In the genomic region with DNA sequence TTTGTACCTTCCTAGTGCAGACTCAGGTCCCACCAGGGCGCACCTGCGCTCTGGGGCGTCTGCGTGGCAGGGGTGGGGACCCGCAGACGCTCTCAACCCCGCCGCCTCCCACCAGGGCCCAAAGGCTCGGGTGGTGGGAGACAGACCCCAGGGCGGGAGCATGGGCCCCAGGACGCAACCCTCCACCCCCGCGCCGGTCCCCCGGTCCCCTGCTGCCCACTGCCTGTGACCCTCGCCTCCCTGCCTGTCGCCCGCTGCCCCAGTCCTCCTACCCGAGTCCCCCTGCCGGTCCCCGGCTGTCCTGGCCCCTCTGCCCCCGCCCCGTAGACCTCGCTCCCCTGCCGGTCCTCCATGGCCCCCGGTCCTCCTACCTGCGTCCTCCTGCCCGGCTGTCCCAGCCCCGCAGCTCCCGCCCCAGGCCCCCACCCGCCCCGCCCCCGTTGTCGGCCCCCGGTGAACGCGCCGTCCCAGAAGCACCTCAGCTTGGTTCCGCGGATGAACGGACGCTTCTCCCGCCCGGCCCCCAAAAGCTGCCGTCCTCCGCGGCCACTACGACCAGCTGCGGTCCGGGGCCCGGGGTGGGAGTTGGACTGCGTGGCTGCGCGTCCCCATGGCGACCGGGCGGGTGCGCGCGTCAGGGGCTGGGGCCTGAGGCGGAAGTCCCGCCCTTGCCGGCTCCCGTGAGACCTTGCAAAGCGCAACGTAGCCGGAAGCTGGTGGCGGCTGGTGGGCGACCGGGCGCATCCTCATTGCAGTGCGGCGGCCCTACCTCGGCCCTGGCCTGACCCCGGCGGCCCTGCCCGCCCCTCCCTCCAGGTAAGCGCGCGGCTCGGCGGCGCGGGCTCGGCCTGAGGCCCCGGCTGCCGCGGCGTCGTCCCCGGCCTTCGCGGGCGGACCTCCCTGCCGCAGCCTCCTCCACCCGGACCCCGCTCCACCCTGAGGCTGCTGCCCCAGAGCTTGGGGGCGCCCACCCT, we compare ENCODE assay signal across 1 cellular context.
TF ChIP-seq lines count a peak whose summit lies in the region.

Gene ARFGAP1 (plus strand): TSS at position 709 of the 974 bp plus-strand sequence. CDS start 2,768 bp downstream, outside the sequence.

TF ChIP-seq in HepG2, 621 proteins besides CTCF, POLR2A, EP300 and RAD21 (continued from another document and continues in another):
- TF ChIP-seq ARID4A (CRISPR knock-in tag; IDR thresholded peaks at IDR 0.05; ENCODE audit: borderline replicate concordance) (peak; percentile 99), ZSCAN31 (CRISPR knock-in tag; IDR thresholded peaks at IDR 0.05; ENCODE audit: low read depth) (peak; percentile 83), KAT8 (CRISPR knock-in tag; IDR thresholded peaks at IDR 0.05) (peak; percentile 94), SALL2 (CRISPR knock-in tag; IDR thresholded peaks at IDR 0.05) (peak; percentile 98), ZSCAN9 (CRISPR knock-in tag; IDR thresholded peaks at IDR 0.05; ENCODE audit: borderline replicate concordance) (peak; percentile 82; the same call in 1 of the 2 replicates), KDM2A (CRISPR knock-in tag; IDR thresholded peaks at IDR 0.05; ENCODE audit: borderline replicate concordance, low read depth) (peak; percentile 81), THYN1 (CRISPR knock-in tag; IDR thresholded peaks at IDR 0.05; ENCODE audit: borderline replicate concordance, low read depth) (no peak), ZBTB49 (CRISPR knock-in tag; IDR thresholded peaks at IDR 0.05; ENCODE audit: borderline replicate concordance) (peak; percentile 68; the same call in 1 of the 2 replicates), ZBTB14 (CRISPR knock-in tag; IDR thresholded peaks at IDR 0.05) (peak; percentile 97), FOXP1 (IDR thresholded peaks at IDR 0.05) (no peak), FOXP1 (CRISPR knock-in tag; IDR thresholded peaks at IDR 0.05) (no peak), ZNF883 (CRISPR knock-in tag; IDR thresholded peaks at IDR 0.05; ENCODE audit: not compliant biosample characterization) (peak; percentile 15), ZNF839 (CRISPR knock-in tag; IDR thresholded peaks at IDR 0.05; ENCODE audit: borderline replicate concordance) (no peak), RFXANK (CRISPR knock-in tag; IDR thresholded peaks at IDR 0.05) (no peak), THAP9 (CRISPR knock-in tag; IDR thresholded peaks at IDR 0.05; ENCODE audit: borderline replicate concordance) (peak; percentile 63; the same call in 1 of the 2 replicates), JUNB (CRISPR knock-in tag; IDR thresholded peaks at IDR 0.05; ENCODE audit: borderline replicate concordance) (no peak), EEA1 (CRISPR knock-in tag; IDR thresholded peaks at IDR 0.05; ENCODE audit: borderline replicate concordance) (peak; percentile 47; the same call in 1 of the 2 replicates), SNAPC5 (CRISPR knock-in tag; IDR thresholded peaks at IDR 0.05; ENCODE audit: borderline replicate concordance) (no peak), ZNF431 (CRISPR knock-in tag; IDR thresholded peaks at IDR 0.05; ENCODE audit: borderline replicate concordance, low read depth) (peak; percentile 52; the same call in 1 of the 2 replicates), ISL2 (CRISPR knock-in tag; IDR thresholded peaks at IDR 0.05) (peak; percentile 66), SP4 (CRISPR knock-in tag; IDR thresholded peaks at IDR 0.05) (peak; percentile 86), DNMT3B (CRISPR knock-in tag; conservative IDR thresholded peaks at IDR 0.05) (no peak), SIX1 (CRISPR knock-in tag; IDR thresholded peaks at IDR 0.05; ENCODE audit: borderline replicate concordance) (no peak), ZNF556 (CRISPR knock-in tag; IDR thresholded peaks at IDR 0.05; ENCODE audit: borderline replicate concordance) (no peak), ZNF350 (CRISPR knock-in tag; IDR thresholded peaks at IDR 0.05; ENCODE audit: borderline replicate concordance, low read depth) (peak; percentile 78), BORCS8-MEF2B (CRISPR knock-in tag; IDR thresholded peaks at IDR 0.05) (peak; percentile 34; the same call in 1 of the 2 replicates), RXRB (CRISPR knock-in tag; IDR thresholded peaks at IDR 0.05; ENCODE audit: borderline replicate concordance) (peak; percentile 58; the same call in 1 of the 2 replicates), ZNF557 (CRISPR knock-in tag; IDR thresholded peaks at IDR 0.05) (no peak), PHF5A (CRISPR knock-in tag; IDR thresholded peaks at IDR 0.05; ENCODE audit: low read depth, unreplicated experiment) (no peak), ZNF639 (CRISPR knock-in tag; conservative IDR thresholded peaks at IDR 0.05) (0 out of 2 replicates have a peak, but pooled peaks have one; percentile 44), MAZ (IDR thresholded peaks at IDR 0.05; ENCODE audit: borderline replicate concordance, low read depth, low read length) (peak; percentile 68), MAZ (CRISPR knock-in tag; IDR thresholded peaks at IDR 0.05; ENCODE audit: low read depth) (peak; percentile 89), ZNF570 (CRISPR knock-in tag; IDR thresholded peaks at IDR 0.05; ENCODE audit: borderline replicate concordance) (no peak), XRCC5 (optimal IDR thresholded peaks at IDR 0.05; ENCODE audit: low read length) (peak; percentile 86), HMGA1 (CRISPR knock-in tag; conservative IDR thresholded peaks at IDR 0.05) (no peak)
- TF ChIP-seq, protein P1, sequence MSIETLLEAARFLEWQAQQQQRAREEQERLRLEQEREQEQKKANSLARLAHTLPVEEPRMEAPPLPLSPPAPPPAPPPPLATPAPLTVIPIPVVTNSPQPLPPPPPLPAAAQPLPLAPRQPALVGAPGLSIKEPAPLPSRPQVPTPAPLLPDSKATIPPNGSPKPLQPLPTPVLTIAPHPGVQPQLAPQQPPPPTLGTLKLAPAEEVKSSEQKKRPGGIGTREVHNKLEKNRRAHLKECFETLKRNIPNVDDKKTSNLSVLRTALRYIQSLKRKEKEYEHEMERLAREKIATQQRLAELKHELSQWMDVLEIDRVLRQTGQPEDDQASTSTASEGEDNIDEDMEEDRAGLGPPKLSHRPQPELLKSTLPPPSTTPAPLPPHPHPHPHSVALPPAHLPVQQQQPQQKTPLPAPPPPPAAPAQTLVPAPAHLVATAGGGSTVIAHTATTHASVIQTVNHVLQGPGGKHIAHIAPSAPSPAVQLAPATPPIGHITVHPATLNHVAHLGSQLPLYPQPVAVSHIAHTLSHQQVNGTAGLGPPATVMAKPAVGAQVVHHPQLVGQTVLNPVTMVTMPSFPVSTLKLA (IDR thresholded peaks at IDR 0.05) = peak; percentile 61
- TF ChIP-seq, protein P2, sequence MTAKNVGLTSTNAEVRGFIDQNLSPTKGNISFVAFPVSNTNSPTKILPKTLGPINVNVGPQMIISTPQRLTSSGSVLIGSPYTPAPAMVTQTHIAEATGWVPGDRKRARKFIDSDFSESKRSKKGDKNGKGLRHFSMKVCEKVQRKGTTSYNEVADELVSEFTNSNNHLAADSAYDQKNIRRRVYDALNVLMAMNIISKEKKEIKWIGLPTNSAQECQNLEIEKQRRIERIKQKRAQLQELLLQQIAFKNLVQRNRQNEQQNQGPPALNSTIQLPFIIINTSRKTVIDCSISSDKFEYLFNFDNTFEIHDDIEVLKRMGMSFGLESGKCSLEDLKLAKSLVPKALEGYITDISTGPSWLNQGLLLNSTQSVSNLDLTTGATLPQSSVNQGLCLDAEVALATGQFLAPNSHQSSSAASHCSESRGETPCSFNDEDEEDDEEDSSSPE (CRISPR knock-in tag; IDR thresholded peaks at IDR 0.05) = peak; percentile 84
- TF ChIP-seq, protein P3, sequence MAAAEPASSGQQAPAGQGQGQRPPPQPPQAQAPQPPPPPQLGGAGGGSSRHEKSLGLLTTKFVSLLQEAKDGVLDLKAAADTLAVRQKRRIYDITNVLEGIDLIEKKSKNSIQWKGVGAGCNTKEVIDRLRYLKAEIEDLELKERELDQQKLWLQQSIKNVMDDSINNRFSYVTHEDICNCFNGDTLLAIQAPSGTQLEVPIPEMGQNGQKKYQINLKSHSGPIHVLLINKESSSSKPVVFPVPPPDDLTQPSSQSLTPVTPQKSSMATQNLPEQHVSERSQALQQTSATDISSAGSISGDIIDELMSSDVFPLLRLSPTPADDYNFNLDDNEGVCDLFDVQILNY (CRISPR knock-in tag; conservative IDR thresholded peaks at IDR 0.05) = no peak; the same call in 1 of the 2 replicates
- TF ChIP-seq, protein P4, sequence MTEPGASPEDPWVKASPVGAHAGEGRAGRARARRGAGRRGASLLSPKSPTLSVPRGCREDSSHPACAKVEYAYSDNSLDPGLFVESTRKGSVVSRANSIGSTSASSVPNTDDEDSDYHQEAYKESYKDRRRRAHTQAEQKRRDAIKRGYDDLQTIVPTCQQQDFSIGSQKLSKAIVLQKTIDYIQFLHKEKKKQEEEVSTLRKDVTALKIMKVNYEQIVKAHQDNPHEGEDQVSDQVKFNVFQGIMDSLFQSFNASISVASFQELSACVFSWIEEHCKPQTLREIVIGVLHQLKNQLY (CRISPR knock-in tag; IDR thresholded peaks at IDR 0.05) = no peak
